ENCODE assay signal across 15 cellular contexts in the genomic region with DNA sequence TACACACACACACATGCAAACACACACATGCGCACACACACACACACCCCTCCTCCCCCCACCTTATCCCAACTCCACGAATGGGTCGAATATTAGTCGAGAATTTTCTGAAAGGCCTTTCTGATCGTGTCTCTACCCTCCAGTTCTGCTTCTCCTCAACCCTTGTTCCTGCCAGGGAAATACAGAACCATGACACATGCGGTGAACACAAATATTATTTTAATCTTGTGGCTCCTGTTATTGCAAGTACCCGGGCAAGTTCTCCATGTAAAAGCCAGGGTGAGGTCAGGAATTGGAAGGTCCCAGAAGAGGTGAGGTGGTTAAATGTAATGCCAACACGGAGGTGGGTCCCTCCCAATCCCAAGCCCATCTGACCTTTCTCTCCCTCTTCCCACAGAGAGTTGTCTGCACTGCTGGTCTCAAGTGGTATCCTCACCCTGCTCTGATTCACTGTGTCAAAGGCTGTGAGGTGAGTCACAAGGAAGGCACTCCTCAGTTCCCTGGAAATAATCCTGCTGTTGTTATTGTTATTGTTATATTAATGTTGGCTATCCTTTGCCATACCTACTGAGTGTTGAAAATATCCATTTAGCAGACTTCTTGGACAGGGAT.
DNase-seq lines count a peak whose midpoint lies in the region; ATAC-seq and TF ChIP-seq lines count a peak whose summit lies in the region.
"Had no signal": no experiment of that assay in that cellular context is flagged by ENCODE, and none has a peak within 500 bp of the region (broad histone marks: within the 10 kb centered on the region; RNA-seq: fewer than 3 reads in every experiment).

No MANE protein-coding gene starts in this region.

- ATAC-seq in GM21528 (IDR thresholded peaks at IDR 0.05; ENCODE audit: low FRiP score, unreplicated experiment) (no peak), GM21526 (IDR thresholded peaks at IDR 0.05; ENCODE audit: low FRiP score, unreplicated experiment) (no peak)
- ATAC-seq: natural killer cell treated with Interleukin-12 subunit alpha and Interleukin-12 subunit beta and Interleukin-15 and Interleukin-18, amount 100 ng/mL, for 72 hours had no signal

- H4K20me1 ChIP-seq in osteoblast (ENCODE audit: insufficient read depth, low read length), result no peaks in the 10 kb centered on the region

- H3K79me2 ChIP-seq in osteoblast (ENCODE audit: insufficient read depth, low read length), result no peaks in the 10 kb centered on the region

- peaks cover 13% of the 10 kb centered on the region for H3K36me3 ChIP-seq in osteoblast (ENCODE audit: insufficient read depth, low read length)

- peak overlapping the region; percentile 19 for H3K27ac ChIP-seq in osteoblast (ENCODE audit: low read depth, low read length)

- DNase-seq in GM03348 (ENCODE audit: low spot score), result peak; percentile 80
- DNase-seq in RPMI7951 (ENCODE audit: low read depth), result peak; percentile 47
- DNase-seq in epithelial cell of proximal tubule (ENCODE audit: low read depth), result peak; percentile 81
- DNase-seq in osteoblast (ENCODE audit: insufficient read length, low spot score, missing footprints), result peak; percentile 95
- no peak for DNase-seq in NCI-H446 (lab: John Stamatoyannopoulos, UW)
- DNase-seq in pons (ENCODE audit: low spot score), result no peak
- DNase-seq: activated CD4-positive, alpha-beta T cell treated with anti-CD3 and anti-CD28 coated beads for 1 hour; activated effector memory CD4-positive, alpha-beta T cell treated with Interleukin-2 at 50 U/mL for 16 hours; KG1; NCI-H446 treated with DMSO at 0.1 percent for 48 hours; SIG-M5; stimulated activated naive CD4-positive, alpha-beta T cell treated with Interleukin-2 at 50 U/mL for 16 hours had no signal

- no peaks in the 10 kb centered on the region for H3K9me3 ChIP-seq in osteoblast (ENCODE audit: low read depth, low read length)

- TF ChIP-seq CTCF in epithelial cell of proximal tubule (conservative IDR thresholded peaks at IDR 0.05; ENCODE audit: low read depth, low read length), result no peak
- no peak for TF ChIP-seq CTCF in osteoblast (IDR thresholded peaks at IDR 0.05; ENCODE audit: extremely low read depth, low read depth, low read length)

- peak overlapping the region; percentile 41 for H3K4me2 ChIP-seq in osteoblast (ENCODE audit: insufficient read depth, low read length)

- H3K4me3 ChIP-seq in epithelial cell of proximal tubule (ENCODE audit: low read depth, low read length) (no peak overlapping the region), osteoblast (ENCODE audit: insufficient read depth, low read length) (no peak overlapping the region)

- H2AFZ ChIP-seq in osteoblast (ENCODE audit: low read length), result no peak overlapping the region

- peaks cover 12% of the 10 kb centered on the region for H3K4me1 ChIP-seq in osteoblast (ENCODE audit: insufficient read depth, low read length)

- no peaks in the 10 kb centered on the region for H3K27me3 ChIP-seq in osteoblast (ENCODE audit: insufficient read depth, low read length)

Comparison
In these comparisons a context has a peak if more than half of its experiments do, and no peak if none do; other contexts are left out.
1. DNase-seq: peak in GM03348 (single experiment), RPMI7951 (single experiment), epithelial cell of proximal tubule (single experiment) and osteoblast (single experiment); none in NCI-H446 (0 of 2) and pons (single experiment).